In genomic region chr7:149166142-149166541, GRCh38 we compare ENCODE assay signal across 18 cellular contexts.
"Had no signal": no experiment of that assay in that cellular context is flagged by ENCODE, and none has a peak within 500 bp of the region (broad histone marks: within the 10 kb centered on the region; RNA-seq: fewer than 3 reads in every experiment).

No MANE protein-coding gene starts in this region.

- H3K27ac ChIP-seq: esophagus squamous epithelium, psoas muscle, right lobe of liver, tibial artery, upper lobe of left lung, uterus had no signal

- ATAC-seq: effector memory CD8-positive, alpha-beta T cell; naive thymus-derived CD4-positive, alpha-beta T cell; psoas muscle; right lobe of liver; stimulated activated memory B cell treated with anti-CD40 and anti-IgM and Interleukin-4, amounts not matched to agents 10 μg/mL and 1 μg/mL and 100 μg/mL, for 72 hours had no signal

- H3K4me3 Mint-ChIP-seq: dendritic cell treated with granulocyte-macrophage colony-stimulating factor and Interleukin-4, amounts not matched to agents 40 ng/mL and 50 ng/mL, for 4 days; effector memory CD8-positive, alpha-beta T cell; naive thymus-derived CD4-positive, alpha-beta T cell; stimulated activated memory B cell treated with anti-CD40 and anti-IgM and Interleukin-4, amounts not matched to agents 10 μg/mL and 1 μg/mL and 100 μg/mL, for 72 hours; stimulated activated naive CD8-positive, alpha-beta T cell treated with anti-CD3 and anti-CD28 coated beads, Interleukin-15, Interleukin-2, amounts not matched to agents 100 ng/mL and 50 ng/mL, for 24 hours had no signal

- H3K36me3 ChIP-seq: uterus had no signal

- H3K4me3 ChIP-seq: esophagus squamous epithelium, psoas muscle, right lobe of liver, tibial artery, upper lobe of left lung, uterus had no signal

- H3K27ac Mint-ChIP-seq: dendritic cell treated with granulocyte-macrophage colony-stimulating factor and Interleukin-4, amounts not matched to agents 40 ng/mL and 50 ng/mL, for 4 days; stimulated activated memory B cell treated with anti-CD40 and anti-IgM and Interleukin-4, amounts not matched to agents 10 μg/mL and 1 μg/mL and 100 μg/mL, for 72 hours; stimulated activated naive CD8-positive, alpha-beta T cell treated with anti-CD3 and anti-CD28 coated beads, Interleukin-15, Interleukin-2, amounts not matched to agents 100 ng/mL and 50 ng/mL, for 24 hours had no signal

- H3K27me3 Mint-ChIP-seq: dendritic cell treated with granulocyte-macrophage colony-stimulating factor and Interleukin-4, amounts not matched to agents 40 ng/mL and 50 ng/mL, for 4 days; effector memory CD8-positive, alpha-beta T cell; naive thymus-derived CD4-positive, alpha-beta T cell; stimulated activated memory B cell treated with anti-CD40 and anti-IgM and Interleukin-4, amounts not matched to agents 10 μg/mL and 1 μg/mL and 100 μg/mL, for 72 hours; stimulated activated naive CD8-positive, alpha-beta T cell treated with anti-CD3 and anti-CD28 coated beads, Interleukin-15, Interleukin-2, amounts not matched to agents 100 ng/mL and 50 ng/mL, for 24 hours had no signal

- H3K9me3 Mint-ChIP-seq: dendritic cell treated with granulocyte-macrophage colony-stimulating factor and Interleukin-4, amounts not matched to agents 40 ng/mL and 50 ng/mL, for 4 days; effector memory CD8-positive, alpha-beta T cell; naive thymus-derived CD4-positive, alpha-beta T cell; stimulated activated memory B cell treated with anti-CD40 and anti-IgM and Interleukin-4, amounts not matched to agents 10 μg/mL and 1 μg/mL and 100 μg/mL, for 72 hours; stimulated activated naive CD8-positive, alpha-beta T cell treated with anti-CD3 and anti-CD28 coated beads, Interleukin-15, Interleukin-2, amounts not matched to agents 100 ng/mL and 50 ng/mL, for 24 hours had no signal

- H3K27me3 ChIP-seq: esophagus squamous epithelium, neutrophil, right lobe of liver, tibial artery, upper lobe of left lung, uterus had no signal

- DNase-seq: effector memory CD8-positive, alpha-beta T cell; esophagus squamous epithelium; foreskin fibroblast; kidney glomerular epithelial cell; mammary epithelial cell; naive thymus-derived CD4-positive, alpha-beta T cell; psoas muscle; retina; right lobe of liver; stimulated activated CD4-positive, alpha-beta T cell treated with anti-CD3 and anti-CD28 coated beads, Interleukin-4, amount 100 ng/mL, for 1 hour; stimulated activated CD8-positive, alpha-beta memory T cell treated with anti-CD3 and anti-CD28 coated beads, Interleukin-4, amount 100 ng/mL, for 48 hours; tibial artery; upper lobe of left lung; uterus had no signal

- H3K4me1 ChIP-seq: psoas muscle, right lobe of liver, tibial artery, uterus had no signal

- H3K9me3 ChIP-seq: esophagus squamous epithelium, neutrophil, psoas muscle, right lobe of liver, tibial artery, upper lobe of left lung, uterus had no signal
